ENCODE assay signal across 8 cellular contexts in the genomic region with DNA sequence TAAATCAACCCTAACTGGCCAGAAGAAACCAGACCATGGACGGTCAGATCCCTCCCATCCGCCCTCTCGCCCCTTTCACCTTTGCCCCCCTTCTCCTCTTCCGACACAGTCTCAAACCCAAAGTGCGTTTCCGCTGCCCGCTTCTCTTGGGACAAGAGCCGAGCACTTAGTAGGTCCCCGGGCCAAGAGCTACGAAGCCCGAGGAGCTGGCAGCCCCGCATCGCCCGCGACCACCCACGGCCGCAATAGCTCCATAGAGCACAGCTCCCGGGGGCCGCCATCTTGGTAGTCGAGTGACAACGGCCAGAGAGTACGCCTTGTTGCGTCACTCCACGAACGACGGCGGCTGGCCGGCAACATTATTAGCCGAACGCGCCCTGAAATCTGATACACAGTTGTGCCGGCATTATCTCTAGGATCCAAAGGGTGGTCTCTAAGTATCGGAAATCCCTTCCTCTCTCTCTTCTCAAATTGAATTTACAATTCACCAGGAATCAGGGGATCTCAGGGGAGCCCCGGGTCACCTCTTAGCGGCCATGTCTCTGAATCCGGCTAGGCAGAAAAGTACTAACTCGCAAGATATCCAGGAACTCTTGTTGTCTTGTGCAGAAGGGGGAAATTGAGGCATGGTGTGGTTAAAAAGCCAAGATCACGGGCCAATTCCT. TPM values are rescaled to one million over a fixed set of nuclear protein-coding genes. Genes with fewer than 3 reads are reported as not detected.
DNase-seq lines count a peak whose midpoint lies in the region; ATAC-seq and TF ChIP-seq lines count a peak whose summit lies in the region.

Gene COQ5 (minus strand): TSS at position 298 of the 665 bp plus-strand sequence. CDS start 17 bp downstream, at position 281.

- H3K27ac ChIP-seq in BLaER1 treated with 17β-estradiol and CSF1 and Interleukin-3, amounts not matched to agents 10 nM and 100 nM, result peak within 1 kb of the TSS; percentile 85 to 95 (median 93)
- H3K27ac ChIP-seq in ectodermal cell (ENCODE audit: insufficient read depth, low read depth, low read length, poor library complexity, severe bottlenecking), result peak within 1 kb of the TSS; percentile 92
- H3K27ac ChIP-seq in lower lobe of right lung, result peak within 1 kb of the TSS; percentile 90

- peaks cover 0 to 16% (median 5%) of the 10 kb centered on the region in 11 experiments; a peak in 8 of 22 replicates for H3K36me3 ChIP-seq in BLaER1 treated with 17β-estradiol and CSF1 and Interleukin-3, amounts not matched to agents 10 nM and 100 nM
- H3K36me3 ChIP-seq in ectodermal cell (ENCODE audit: control insufficient read depth, insufficient read depth, low read length) (no peaks in the 10 kb centered on the region), lower lobe of right lung (peaks cover 3% of the 10 kb centered on the region)

- no peaks in the 10 kb centered on the region for H4K20me1 ChIP-seq in BLaER1 treated with 17β-estradiol and CSF1 and Interleukin-3, amounts not matched to agents 10 nM and 100 nM

- DNase-seq in NCI-H774 (lab: John Stamatoyannopoulos, UW), result peak; percentile 85
- DNase-seq in activated CD8-positive, alpha-beta memory T cell treated with anti-CD3 and anti-CD28 coated beads for 1 hour (ENCODE audit: extremely low read depth in 1 of 2, low read depth in 1 of 2), result peak; percentile 61 to 75
- DNase-seq in lower lobe of right lung, result peak; percentile 94
- DNase-seq in stimulated activated CD4-positive, alpha-beta T cell treated with anti-CD3 and anti-CD28 coated beads, TNF-alpha, amount 100 ng/mL, for 24 hours (ENCODE audit: low read depth in 3 of 3), result peak; percentile 73 to 80 (median 75)

- H3K4me3 ChIP-seq in BLaER1 treated with 17β-estradiol and CSF1 and Interleukin-3, amounts not matched to agents 10 nM and 100 nM, result peak within 1 kb of the TSS; percentile 72 to 92 (median 84)
- peak within 1 kb of the TSS; percentile 82 for H3K4me3 ChIP-seq in ectodermal cell (ENCODE audit: insufficient read depth, low read depth, low read length)
- peak within 1 kb of the TSS; percentile 79 for H3K4me3 ChIP-seq in lower lobe of right lung

- peak within 1 kb of the TSS; percentile 70 to 98 (median 83) for H3K4me2 ChIP-seq in BLaER1 treated with 17β-estradiol and CSF1 and Interleukin-3, amounts not matched to agents 10 nM and 100 nM

- H3K9ac ChIP-seq in BLaER1 treated with 17β-estradiol and CSF1 and Interleukin-3, amounts not matched to agents 10 nM and 100 nM, result peak within 1 kb of the TSS; percentile 84 to 96 (median 92)

- TF ChIP-seq CTCF in lower lobe of right lung (IDR thresholded peaks at IDR 0.05), result no peak

- peak; percentile 73 for ATAC-seq in GM19328 (IDR thresholded peaks at IDR 0.05; ENCODE audit: unreplicated experiment)
- peak; percentile 81 for ATAC-seq in HG03521 (IDR thresholded peaks at IDR 0.05; ENCODE audit: unreplicated experiment)
- peak; percentile 96 to 98 for ATAC-seq in lower lobe of right lung

- WGBS in ectodermal cell, 2 experiments, result 2% methylated on average over 38 of the region's 38 CpGs

- H3K9me3 ChIP-seq in BLaER1 treated with 17β-estradiol and CSF1 and Interleukin-3, amounts not matched to agents 10 nM and 100 nM (replicated peaks in 1 of 11), result no peaks in the 10 kb centered on the region
- no peaks in the 10 kb centered on the region for H3K9me3 ChIP-seq in ectodermal cell (ENCODE audit: control insufficient read depth, low read length)
- no peaks in the 10 kb centered on the region for H3K9me3 ChIP-seq in lower lobe of right lung

- intact Hi-C loops in lower lobe of right lung (cut with DNase I), result no loop called here

- peaks cover 19 to 27% (median 23%) of the 10 kb centered on the region in 10 experiments for H3K4me1 ChIP-seq in BLaER1 treated with 17β-estradiol and CSF1 and Interleukin-3, amounts not matched to agents 10 nM and 100 nM
- H3K4me1 ChIP-seq in ectodermal cell (ENCODE audit: control insufficient read depth, insufficient read depth, low read length) (peaks cover 6% of the 10 kb centered on the region), lower lobe of right lung (peaks cover 13% of the 10 kb centered on the region)

- no peaks in the 10 kb centered on the region for H3K27me3 ChIP-seq in BLaER1 treated with 17β-estradiol and CSF1 and Interleukin-3, amounts not matched to agents 10 nM and 100 nM
- H3K27me3 ChIP-seq in ectodermal cell (ENCODE audit: control insufficient read depth, insufficient read depth, low read length, poor library complexity, severe bottlenecking), result no peaks in the 10 kb centered on the region
- no peaks in the 10 kb centered on the region for H3K27me3 ChIP-seq in lower lobe of right lung (ENCODE audit: low read depth)

RNA-seq across cellular contexts. Expression of gene COQ5, which starts in this region (rescaled TPM):
- polyA plus RNA-seq in ectodermal cell (2013, experiment 1 of 4), result 61.6 TPM
- polyA plus RNA-seq in ectodermal cell (2013, experiment 2 of 4), result 56.3 TPM
- 51.2 TPM for polyA plus RNA-seq in ectodermal cell (2013, experiment 3 of 4)
- polyA plus RNA-seq in ectodermal cell (2013, experiment 4 of 4), result 58.4 TPM
- 24.1 TPM for total RNA-seq in lower lobe of right lung

Comparison
In these comparisons a context has a peak if more than half of its experiments do, and no peak if none do; other contexts are left out.
1. Peak in every context shown above with its lines: DNase-seq, ATAC-seq, H3K4me3 ChIP-seq and H3K27ac ChIP-seq.